10 cellular contexts compared by ENCODE assay signal in the genomic region with DNA sequence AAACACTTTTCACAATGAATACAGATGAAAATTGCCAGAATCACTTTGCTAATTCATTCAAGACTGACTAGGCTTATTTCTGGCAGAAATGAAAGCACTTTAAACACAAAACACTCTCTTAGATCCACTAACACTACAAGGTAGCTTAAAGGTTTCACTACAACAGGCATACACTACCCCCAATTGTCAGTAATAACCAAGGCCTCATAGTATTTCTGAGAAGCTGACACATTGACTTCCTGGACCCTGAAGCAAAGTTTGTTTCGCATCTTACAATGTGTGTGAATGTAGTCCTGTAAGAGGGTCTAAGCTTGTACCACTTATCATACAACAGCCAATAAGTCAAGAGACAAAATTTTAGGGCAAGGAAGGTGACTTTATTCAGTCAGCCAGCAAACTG.
"Had no signal": no experiment of that assay in that cellular context is flagged by ENCODE, and none has a peak within 500 bp of the region (broad histone marks: within the 10 kb centered on the region; RNA-seq: fewer than 3 reads in every experiment).

No MANE protein-coding gene starts in this region.

- ATAC-seq: HCT116, HepG2 had no signal

- H3K4me1 Mint-ChIP-seq: IgD-negative memory B cell had no signal

- H3K27ac Mint-ChIP-seq: HFFc6, IgD-negative memory B cell had no signal

- H3K27ac ChIP-seq: GM23248, HL-60 had no signal

- H3K9ac ChIP-seq: GM23248 had no signal

- H3K4me3 ChIP-seq: GM23248, HAP-1 had no signal

- H2AFZ ChIP-seq: GM23248 had no signal

- H3K9me3 ChIP-seq: HAP-1 had no signal

- H3K36me3 ChIP-seq: HAP-1 had no signal

- H3K27me3 Mint-ChIP-seq: IgD-negative memory B cell had no signal

- DNase-seq: GM23248, GOT3, H7, HFFc6, KBM-7 had no signal

- H3K4me1 ChIP-seq: HAP-1 had no signal

- H3K9me3 Mint-ChIP-seq: IgD-negative memory B cell had no signal

- H3K4me3 Mint-ChIP-seq: HFFc6, IgD-negative memory B cell had no signal

- H3K36me3 Mint-ChIP-seq: IgD-negative memory B cell had no signal
